In genomic region chr13:83881917-83882625, GRCh38 we compare ENCODE assay signal across 8 cellular contexts. TPM values are rescaled to one million over a fixed set of nuclear protein-coding genes. Genes with fewer than 3 reads are reported as not detected.
DNase-seq lines count a peak whose midpoint lies in the region; ATAC-seq and TF ChIP-seq lines count a peak whose summit lies in the region.

A gene with protein sequence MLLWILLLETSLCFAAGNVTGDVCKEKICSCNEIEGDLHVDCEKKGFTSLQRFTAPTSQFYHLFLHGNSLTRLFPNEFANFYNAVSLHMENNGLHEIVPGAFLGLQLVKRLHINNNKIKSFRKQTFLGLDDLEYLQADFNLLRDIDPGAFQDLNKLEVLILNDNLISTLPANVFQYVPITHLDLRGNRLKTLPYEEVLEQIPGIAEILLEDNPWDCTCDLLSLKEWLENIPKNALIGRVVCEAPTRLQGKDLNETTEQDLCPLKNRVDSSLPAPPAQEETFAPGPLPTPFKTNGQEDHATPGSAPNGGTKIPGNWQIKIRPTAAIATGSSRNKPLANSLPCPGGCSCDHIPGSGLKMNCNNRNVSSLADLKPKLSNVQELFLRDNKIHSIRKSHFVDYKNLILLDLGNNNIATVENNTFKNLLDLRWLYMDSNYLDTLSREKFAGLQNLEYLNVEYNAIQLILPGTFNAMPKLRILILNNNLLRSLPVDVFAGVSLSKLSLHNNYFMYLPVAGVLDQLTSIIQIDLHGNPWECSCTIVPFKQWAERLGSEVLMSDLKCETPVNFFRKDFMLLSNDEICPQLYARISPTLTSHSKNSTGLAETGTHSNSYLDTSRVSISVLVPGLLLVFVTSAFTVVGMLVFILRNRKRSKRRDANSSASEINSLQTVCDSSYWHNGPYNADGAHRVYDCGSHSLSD (minus strand): TSS chr13:83882474. CDS start chr13:83881507, 967 bp downstream.

- ATAC-seq in Right ventricle myocardium superior (ENCODE audit: poor library complexity) = no peak
- peak; percentile 45 for ATAC-seq in lung (ENCODE audit: insufficient read depth, low FRiP score)
- ATAC-seq in CD4-positive, alpha-beta T cell (ENCODE audit: poor library complexity) = no peak

- H3K27me3 Mint-ChIP-seq in CD4-positive, alpha-beta T cell = peaks cover 74% of the 10 kb centered on the region

- POLR2A ChIA-PET in CD4-positive, alpha-beta T cell (lab: Charles Lee) = no interaction called here

- TF ChIP-seq CTCF in right atrium auricular region (IDR thresholded peaks at IDR 0.05) (no peak), lung (IDR thresholded peaks at IDR 0.05; ENCODE audit: control extremely low read depth, extremely low read depth) (no peak), uterus (IDR thresholded peaks at IDR 0.05) (no peak)
- TF ChIP-seq CTCF in CD4-positive, alpha-beta T cell (IDR thresholded peaks at IDR 0.05) = no peak

- H3K9me3 ChIP-seq in right atrium auricular region (no peaks in the 10 kb centered on the region), lung (ENCODE audit: control insufficient read depth in 2 of 2, insufficient read depth in 1 of 2, low read length in 1 of 2) (peaks cover 0 to 15% of the 10 kb centered on the region in 2 donors), uterus (no peaks in the 10 kb centered on the region)
- no peaks in the 10 kb centered on the region for H3K9me3 ChIP-seq in CD4-positive, alpha-beta T cell (ENCODE audit: control insufficient read depth, low read length)

- H3K4me3 ChIP-seq in right atrium auricular region (no peak within 1 kb of the TSS), lung (no peak within 1 kb of the TSS), uterus (no peak within 1 kb of the TSS)

- WGBS in lung, 2 donors = 1 to 2% methylated on average over 29 to 32 of the region's 32 CpGs

- no peaks in the 10 kb centered on the region for H3K36me3 ChIP-seq in right atrium auricular region
- no peaks in the 10 kb centered on the region for H3K36me3 ChIP-seq in lung (ENCODE audit: control insufficient read depth in 2 of 2, insufficient read depth in 2 of 2, low read length in 2 of 2)
- H3K36me3 ChIP-seq in uterus = no peaks in the 10 kb centered on the region

- CTCF ChIA-PET in CD4-positive, alpha-beta T cell (lab: Charles Lee) = no interaction called here

- H3K4me1 ChIP-seq in right atrium auricular region (no peaks in the 10 kb centered on the region), lung (ENCODE audit: control insufficient read depth in 2 of 2, insufficient read depth in 2 of 2, low read length in 2 of 2) (no peaks in the 10 kb centered on the region), uterus (no peaks in the 10 kb centered on the region)

- intact Hi-C loops in Right ventricle myocardium superior (cut with DNase I) (no loop called here), uterus (cut with DNase I; ENCODE audit: low total_unique reads) (no loop called here)
- intact Hi-C loops in CD4-positive, alpha-beta T cell (cut with DNase I, micrococcal nuclease) = no loop called here

- H3K36me3 Mint-ChIP-seq in CD4-positive, alpha-beta T cell (ENCODE audit: low read depth) = no peaks in the 10 kb centered on the region

- H3K4me3 Mint-ChIP-seq in CD4-positive, alpha-beta T cell = no peak within 1 kb of the TSS

- H3K27me3 ChIP-seq in right atrium auricular region = no peaks in the 10 kb centered on the region
- H3K27me3 ChIP-seq in lung (ENCODE audit: control insufficient read depth, insufficient read depth) = peaks cover 6% of the 10 kb centered on the region
- H3K27me3 ChIP-seq in uterus = peaks cover 0 to 36% of the 10 kb centered on the region in 2 donors
- H3K27me3 ChIP-seq in CD4-positive, alpha-beta T cell (ENCODE audit: control insufficient read depth, insufficient read depth, low read length) = peaks cover 43% of the 10 kb centered on the region

- H3K27ac ChIP-seq in right atrium auricular region (no peak within 1 kb of the TSS), caudate nucleus (ENCODE audit: low read depth, low read length) (peak within 1 kb of the TSS; percentile 88), lung (ENCODE audit: low read depth in 1 of 2, low read length in 1 of 2) (no peak within 1 kb of the TSS), uterus (no peak within 1 kb of the TSS)
- H3K27ac ChIP-seq in CD4-positive, alpha-beta T cell (ENCODE audit: low read depth, low read length) = no peak within 1 kb of the TSS

- TF ChIP-seq POLR2A in uterus (IDR thresholded peaks at IDR 0.05) = no peak

- H3K9me3 Mint-ChIP-seq in CD4-positive, alpha-beta T cell = no peaks in the 10 kb centered on the region

- H3K4me1 Mint-ChIP-seq in CD4-positive, alpha-beta T cell (ENCODE audit: low read depth) = peaks cover 18% of the 10 kb centered on the region

- H3K27ac Mint-ChIP-seq in CD4-positive, alpha-beta T cell = no peak within 1 kb of the TSS

- DNase-seq in Right ventricle myocardium superior (peak; percentile 44), right atrium auricular region (ENCODE audit: low spot score) (no peak), NCI-H524 treated with DMSO at 0.1 percent for 48 hours (lab: John Stamatoyannopoulos, UW) (peak; percentile 69), caudate nucleus (lab: John Stamatoyannopoulos, UW) (peak in 57 of 61 donors; percentile 2 to 85 (median 68)), lung (ENCODE audit: low spot score) (no peak), SW480 (ENCODE audit: low spot score) (no peak), uterus (no peak)
- no peak for DNase-seq in CD4-positive, alpha-beta T cell

RNA-seq across cellular contexts. Expression of the gene that starts here (rescaled TPM):
- total RNA-seq in Right ventricle myocardium superior (not detected), right atrium auricular region (not detected), lung (under 1 TPM in 1 of 2 donors, not detected in 1; 0.06 TPM), uterus (under 1 TPM in 1 of 4 donors, not detected in 3; 0.07 TPM)
- not detected for polyA plus RNA-seq in lung
- not detected for total RNA-seq in CD4-positive, alpha-beta T cell

Comparison
In these comparisons a context has a peak if more than half of its experiments do, and no peak if none do; other contexts are left out.
1. Peak in DNase-seq in Right ventricle myocardium superior; RNA of the gene not detected or under 1 TPM.
2. Peak in ATAC-seq in lung; RNA of the gene not detected or under 1 TPM.
3. DNase-seq: peak in NCI-H524 treated with DMSO at 0.1 percent for 48 hours (single experiment) and caudate nucleus (57 of 61); none in right atrium auricular region (single experiment), lung (single experiment), SW480 (single experiment), uterus (0 of 2) and CD4-positive, alpha-beta T cell (0 of 10).